Comparison of ENCODE assay signal across 23 cellular contexts in the genomic region with DNA sequence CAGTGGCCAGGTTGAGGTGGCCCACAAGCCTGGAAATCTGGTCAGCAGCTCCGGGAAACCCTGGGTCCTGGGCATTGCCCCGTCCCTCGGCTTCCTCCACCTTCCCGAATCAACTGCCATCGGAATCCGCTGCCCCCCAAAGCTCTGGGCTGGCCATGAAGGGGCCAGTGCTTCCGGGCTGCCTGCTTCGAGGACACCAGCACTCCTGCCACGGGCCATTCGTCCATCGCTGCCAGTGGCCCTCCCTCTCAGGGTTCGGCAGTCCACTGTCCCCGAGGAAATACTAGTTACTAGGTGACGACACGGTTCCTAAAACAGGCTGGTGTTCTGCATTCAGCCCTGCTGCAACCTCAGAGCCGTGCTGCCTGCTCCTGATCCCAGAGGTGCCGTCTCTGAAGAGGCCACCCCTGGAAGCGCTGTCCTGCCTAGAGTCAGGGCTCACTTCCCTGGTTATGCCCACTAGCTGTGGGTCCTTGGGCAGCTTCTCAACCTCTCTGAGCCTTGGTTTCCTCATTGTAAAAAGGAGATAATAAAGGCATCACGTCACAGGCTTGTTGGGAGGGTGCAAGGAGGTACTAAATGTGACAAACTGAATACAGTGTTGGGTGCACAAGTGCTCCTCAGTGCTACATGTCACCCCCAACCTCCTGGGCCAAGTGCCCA. TPM values are rescaled to one million over a fixed set of nuclear protein-coding genes. Genes with fewer than 3 reads are reported as not detected.
DNase-seq lines count a peak whose midpoint lies in the region; ATAC-seq and TF ChIP-seq lines count a peak whose summit lies in the region.
"Had no signal": no experiment of that assay in that cellular context is flagged by ENCODE, and none has a peak within 500 bp of the region (broad histone marks: within the 10 kb centered on the region; RNA-seq: fewer than 3 reads in every experiment).

No MANE protein-coding gene starts in this region.

- H3K79me1 ChIP-seq in H9 (ENCODE audit: insufficient read depth, low read depth, low read length, poor library complexity, severe bottlenecking) = no peaks in the 10 kb centered on the region

- no peak overlapping the region for H2AK5ac ChIP-seq in H9 (ENCODE audit: insufficient read length, low read length)

- H3K36me3 ChIP-seq in gastroesophageal sphincter = no peaks in the 10 kb centered on the region
- H3K36me3 ChIP-seq: adrenal gland had no signal

- H4K5ac ChIP-seq in H9 (ENCODE audit: insufficient read length, low read depth, low read length) = no peak overlapping the region

- no peak overlapping the region for H3K4me2 ChIP-seq in H9 (ENCODE audit: insufficient read depth, insufficient read length, low read length)

- H3K79me2 ChIP-seq in H9 (ENCODE audit: insufficient read depth, low read length) = peaks cover 10% of the 10 kb centered on the region; the same call in 1 of the 2 replicates

- no peak overlapping the region for H3K23ac ChIP-seq in H9 (ENCODE audit: insufficient read length, low read depth, low read length)

- intact Hi-C loops in CD14-positive monocyte (cut with micrococcal nuclease) = no loop called here

- no peak overlapping the region for H3K14ac ChIP-seq in H9 (ENCODE audit: insufficient read depth, low read length)

- peak; percentile 23 for DNase-seq in CD14-positive monocyte (ENCODE audit: low spot score)
- DNase-seq in H9 = no peak
- DNase-seq in neural crest cell (ENCODE audit: low read depth, low spot score) = no peak
- no peak for DNase-seq in NCI-H69 (lab: John Stamatoyannopoulos, UW)
- DNase-seq in NCI-H2029 treated with DMSO at 0.1 percent for 48 hours (lab: John Stamatoyannopoulos, UW) = no peak
- DNase-seq: activated CD8-positive, alpha-beta memory T cell treated with anti-CD3 and anti-CD28 coated beads for 24 hours; adrenal gland; caudate nucleus; EL; left colon; NCI-H1105 treated with DMSO at 0.1 percent for 48 hours; NCI-H526 treated with DMSO at 0.1 percent for 48 hours; SHP77 treated with DMSO at 0.1 percent for 48 hours; T-cell; WERI-Rb-1 had no signal

- no peak overlapping the region for H2AFZ ChIP-seq in H9 (ENCODE audit: low read length)

- H3K4me3 Mint-ChIP-seq in CD14-positive monocyte (no peak overlapping the region), H9 (no peak overlapping the region; a peak in 1 of 5 replicates), neural crest cell (peak overlapping the region; percentile 74)

- no peak overlapping the region for H2BK12ac ChIP-seq in H9 (ENCODE audit: insufficient read length, low read depth, low read length)

- H3K36me3 Mint-ChIP-seq in CD14-positive monocyte = peaks cover 0 to 3% of the 10 kb centered on the region in 2 donors
- no peaks in the 10 kb centered on the region for H3K36me3 Mint-ChIP-seq in H9 (ENCODE audit: insufficient read depth in 1 of 3, low read depth in 3 of 3)
- no peaks in the 10 kb centered on the region for H3K36me3 Mint-ChIP-seq in neural crest cell (ENCODE audit: low read depth)
- H3K36me3 Mint-ChIP-seq: T-cell had no signal

- ATAC-seq in gastroesophageal sphincter (no peak), HG03565 (IDR thresholded peaks at IDR 0.05; ENCODE audit: unreplicated experiment) (no peak), GM21619 (IDR thresholded peaks at IDR 0.05; ENCODE audit: unreplicated experiment) (no peak)
- ATAC-seq: esophagus mucosa, left colon, sciatic nerve, T-cell had no signal

- H3K4me1 Mint-ChIP-seq in CD14-positive monocyte (peaks cover 25% of the 10 kb centered on the region), H9 (peaks cover 35 to 46% of the 10 kb centered on the region in 2 experiments), neural crest cell (peaks cover 22% of the 10 kb centered on the region)

- H3K27me3 Mint-ChIP-seq in CD14-positive monocyte (ENCODE audit: low read depth in 3 of 3) = peaks cover 0 to 2% (median 1%) of the 10 kb centered on the region in 3 donors
- no peaks in the 10 kb centered on the region; the same call in 1 of the 2 replicates for H3K27me3 Mint-ChIP-seq in H9 (ENCODE audit: low read depth)
- peaks cover 2% of the 10 kb centered on the region for H3K27me3 Mint-ChIP-seq in neural crest cell (ENCODE audit: low read depth)
- H3K27me3 Mint-ChIP-seq: T-cell had no signal

- WGBS in H9 (ENCODE audit: extremely low coverage, insufficient read length, low lambda C conversion rate) = no CpG with 5 or more reads among the region's 19 CpGs
- 74 to 80% methylated on average over 2 to 6 of the region's 19 CpGs for WGBS in gastroesophageal sphincter (ENCODE audit: low coverage in 1 of 2), 2 donors

- H3K9me3 Mint-ChIP-seq in CD14-positive monocyte = no peaks in the 10 kb centered on the region
- H3K9me3 Mint-ChIP-seq in H9 = no peaks in the 10 kb centered on the region
- no peaks in the 10 kb centered on the region for H3K9me3 Mint-ChIP-seq in neural crest cell
- H3K9me3 Mint-ChIP-seq: T-cell had no signal

- H3K9me3 ChIP-seq in H9 (ENCODE audit: control insufficient read depth, low read depth, low read length) = no peaks in the 10 kb centered on the region
- H3K9me3 ChIP-seq in gastroesophageal sphincter = no peaks in the 10 kb centered on the region
- H3K9me3 ChIP-seq: adrenal gland had no signal

- H2BK15ac ChIP-seq in H9 (ENCODE audit: low read depth, low read length) = no peak overlapping the region

- H3K4me3 ChIP-seq in gastroesophageal sphincter = no peak overlapping the region
- H3K4me3 ChIP-seq: adrenal gland had no signal

- H4K8ac ChIP-seq in H9 (replicated peaks; ENCODE audit: insufficient read length, low read depth, low read length) = no peak overlapping the region

- no peak overlapping the region for H3K9ac ChIP-seq in H9 (ENCODE audit: extremely low read depth, insufficient read length, low read length)

- H3K27ac ChIP-seq in H9 (ENCODE audit: insufficient read length, low read depth, low read length) = no peak overlapping the region
- peak overlapping the region in 3 of 4 donors; percentile 65 to 85 (median 68) for H3K27ac ChIP-seq in gastroesophageal sphincter
- H3K27ac ChIP-seq: WERI-Rb-1 had no signal

- H3K27me3 ChIP-seq in H9 (ENCODE audit: insufficient read depth, low read length) = no peaks in the 10 kb centered on the region
- H3K27me3 ChIP-seq in gastroesophageal sphincter = no peaks in the 10 kb centered on the region
- H3K27me3 ChIP-seq: adrenal gland had no signal

- no peak overlapping the region for H4K91ac ChIP-seq in H9 (ENCODE audit: insufficient read length, low read depth, low read length)

- H2BK20ac ChIP-seq in H9 (ENCODE audit: low read depth, low read length, poor library complexity, severe bottlenecking) = no peak overlapping the region

- peaks cover 7% of the 10 kb centered on the region; the same call in 1 of the 2 replicates for H3K4me1 ChIP-seq in H9 (ENCODE audit: insufficient read depth, low read length)
- H3K4me1 ChIP-seq in gastroesophageal sphincter = peaks cover 0 to 49% (median 21%) of the 10 kb centered on the region in 3 donors

- no peak overlapping the region for H3K18ac ChIP-seq in H9 (ENCODE audit: insufficient read length, low read depth, low read length)

- no peak overlapping the region for H3K4ac ChIP-seq in H9 (ENCODE audit: low read depth, low read length)

- H3K27ac Mint-ChIP-seq in CD14-positive monocyte (peak overlapping the region in 1 of 7 donors; percentile 50), H9 (peak overlapping the region in 2 of 3 experiments; percentile 52 to 75; a peak in 2 of 7 replicates), neural crest cell (ENCODE audit: unreplicated experiment) (no peak overlapping the region)
- H3K27ac Mint-ChIP-seq: T-cell had no signal

- no peaks in the 10 kb centered on the region for H4K20me1 ChIP-seq in H9 (ENCODE audit: control insufficient read depth, insufficient read depth, insufficient read length)

- H3K56ac ChIP-seq in H9 (ENCODE audit: insufficient read length, low read depth, low read length) = no peak overlapping the region

- no peak overlapping the region for H3T11ph ChIP-seq in H9 (ENCODE audit: low read length)

- TF ChIP-seq POLR2A in gastroesophageal sphincter (IDR thresholded peaks at IDR 0.05) = no peak

- H3K23me2 ChIP-seq in H9 (ENCODE audit: insufficient read length, low read depth, low read length, poor library complexity, severe bottlenecking) = peaks cover 11% of the 10 kb centered on the region

- H2BK5ac ChIP-seq in H9 (ENCODE audit: insufficient read length, low read length) = no peak overlapping the region

- no peak overlapping the region for H2BK120ac ChIP-seq in H9 (ENCODE audit: low read depth, low read length, poor library complexity, severe bottlenecking)

- TF ChIP-seq CTCF in CD14-positive monocyte (IDR thresholded peaks at IDR 0.05) (no peak), H9 (conservative IDR thresholded peaks at IDR 0.05) (no peak), gastroesophageal sphincter (IDR thresholded peaks at IDR 0.05) (no peak), neural crest cell (conservative IDR thresholded peaks at IDR 0.05) (no peak)

- TF ChIP-seq EP300 in gastroesophageal sphincter (IDR thresholded peaks at IDR 0.05) = no peak

RNA-seq across cellular contexts. Expression of gene WDR5, which starts 3.5 kb away (rescaled TPM):
- polyA plus RNA-seq in CD14-positive monocyte = 10 to 100 TPM in 1 of 2 donors, 1 to 10 TPM in 1; 8.7 to 10.2 TPM
- total RNA-seq in H9 (2021) (72.3 and 74.0 TPM in 2 replicates), gastroesophageal sphincter (10 to 100 TPM; 16.4 to 30.2 (median 24.8) TPM), neural crest cell (67.2 and 68.2 TPM in 2 replicates)

RNA-seq across cellular contexts. Expression of gene RNU6ATAC, which starts 32.0 kb away (rescaled TPM):
- polyA plus RNA-seq in CD14-positive monocyte = not detected
- total RNA-seq in H9 (2021) (132 and 134 TPM in 2 replicates), gastroesophageal sphincter (not detected), neural crest cell (71.3 and 108 TPM in 2 replicates)
- total RNA-seq: mononuclear cell, omental fat pad had no signal
- polyA plus RNA-seq: adrenal gland, thymus had no signal

Comparison
In these comparisons a context has a peak if more than half of its experiments do, and no peak if none do; other contexts are left out.
1. RNA of gene RNU6ATAC, which starts 32.0 kb away (total RNA-seq): 132 to 134 TPM in H9 and 71.3 to 108 TPM in neural crest cell; not detected in gastroesophageal sphincter; every median in the first group is over 10 times any median in the second.